ENCODE assay signal across 1 cellular context in genomic region chr2:190318514-190318913, GRCh38.
TF ChIP-seq lines count a peak whose summit lies in the region.

No MANE protein-coding gene starts in this region.

TF ChIP-seq in SK-N-SH, 30 proteins besides CTCF, POLR2A, EP300 and RAD21 (continued from another document):
- TF ChIP-seq, protein P1, sequence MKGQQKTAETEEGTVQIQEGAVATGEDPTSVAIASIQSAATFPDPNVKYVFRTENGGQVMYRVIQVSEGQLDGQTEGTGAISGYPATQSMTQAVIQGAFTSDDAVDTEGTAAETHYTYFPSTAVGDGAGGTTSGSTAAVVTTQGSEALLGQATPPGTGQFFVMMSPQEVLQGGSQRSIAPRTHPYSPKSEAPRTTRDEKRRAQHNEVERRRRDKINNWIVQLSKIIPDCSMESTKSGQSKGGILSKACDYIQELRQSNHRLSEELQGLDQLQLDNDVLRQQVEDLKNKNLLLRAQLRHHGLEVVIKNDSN (IDR thresholded peaks at IDR 0.05; ENCODE audit: borderline replicate concordance, low read depth) = no peak
- no peak for TF ChIP-seq SIN3A (IDR thresholded peaks at IDR 0.05; ENCODE audit: borderline replicate concordance, low read depth, low read length)
- no peak for TF ChIP-seq TAF1 (IDR thresholded peaks at IDR 0.05; ENCODE audit: borderline replicate concordance, low read depth, low read length)
- TF ChIP-seq TCF12 (IDR thresholded peaks at IDR 0.05) = no peak
- no peak for TF ChIP-seq GATA2 (CRISPR knock-in tag; IDR thresholded peaks at IDR 0.05)
- TF ChIP-seq, protein P2, sequence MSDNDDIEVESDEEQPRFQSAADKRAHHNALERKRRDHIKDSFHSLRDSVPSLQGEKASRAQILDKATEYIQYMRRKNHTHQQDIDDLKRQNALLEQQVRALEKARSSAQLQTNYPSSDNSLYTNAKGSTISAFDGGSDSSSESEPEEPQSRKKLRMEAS (IDR thresholded peaks at IDR 0.05; ENCODE audit: low read depth) = no peak
- no peak for TF ChIP-seq MXI1 (IDR thresholded peaks at IDR 0.05; ENCODE audit: low read depth, low read length)
- no peak for TF ChIP-seq NRF1 (IDR thresholded peaks at IDR 0.05; ENCODE audit: low read depth, low read length)
- TF ChIP-seq NFIC (IDR thresholded peaks at IDR 0.05; ENCODE audit: borderline replicate concordance) = no peak
- no peak for TF ChIP-seq FOXM1 (IDR thresholded peaks at IDR 0.05; ENCODE audit: low read depth)
